8 cellular contexts compared by ENCODE assay signal in the genomic region with DNA sequence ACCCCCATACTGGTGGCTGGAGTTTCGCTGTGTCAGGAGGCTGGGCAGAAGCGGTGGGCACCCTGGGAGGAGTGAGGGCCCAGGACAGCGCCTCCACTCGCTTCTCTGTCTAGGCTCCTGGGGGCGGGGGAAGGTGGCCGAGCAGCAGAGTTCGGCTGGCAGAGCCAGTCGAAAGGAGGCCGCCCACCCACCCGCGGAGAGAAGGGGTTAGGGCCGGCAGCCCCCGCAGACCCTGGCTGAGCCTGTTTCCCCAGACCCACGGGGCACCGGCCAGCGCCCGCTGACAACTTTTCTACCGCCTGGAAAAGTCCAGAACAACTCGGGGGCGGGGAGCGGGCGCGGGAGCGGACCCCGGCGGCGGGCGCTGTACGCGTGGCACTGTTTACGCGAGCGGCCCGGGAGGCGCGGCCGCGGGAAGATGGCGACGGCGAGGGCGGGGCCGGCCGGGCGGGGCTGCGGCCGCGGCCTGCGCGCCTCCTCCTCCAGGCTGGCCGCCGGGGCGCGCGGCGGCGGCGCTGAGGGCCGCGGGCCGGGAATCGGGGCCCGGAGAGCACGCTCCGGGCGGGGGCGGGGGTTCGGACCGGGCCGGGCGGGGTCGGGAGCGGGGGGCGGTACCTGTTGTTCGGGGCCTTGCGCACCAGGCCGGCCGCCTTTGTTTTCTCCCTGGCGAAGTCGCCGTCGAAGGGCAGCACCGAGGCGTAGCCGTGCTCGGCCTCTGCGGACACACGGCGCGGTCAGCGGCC. TPM values are rescaled to one million over a fixed set of nuclear protein-coding genes. Genes with fewer than 3 reads are reported as not detected.
DNase-seq lines count a peak whose midpoint lies in the region; ATAC-seq and TF ChIP-seq lines count a peak whose summit lies in the region.

No MANE protein-coding gene starts in this region.

- WGBS in heart left ventricle, 4 donors, result 0 to 2% (median 1%) methylated on average over 16 to 91 of the region's 91 CpGs

- H4K20me1 ChIP-seq in OCI-LY7 (ENCODE audit: insufficient read depth, low read length), result no peaks in the 10 kb centered on the region

- H3K4me2 ChIP-seq in OCI-LY7 (ENCODE audit: low read length), result peak overlapping the region; percentile 96

- H3K4me1 ChIP-seq in Caco-2 (0 out of 2 replicates have a peak, but pooled peaks cover 5% of the 10 kb centered on the region), OCI-LY7 (ENCODE audit: insufficient read depth, low read length, poor library complexity, severe bottlenecking) (peaks cover 20% of the 10 kb centered on the region), heart left ventricle (peaks cover 27 to 82% (median 66%) of the 10 kb centered on the region in 12 donors)

- H3K79me2 ChIP-seq in OCI-LY7 (ENCODE audit: insufficient read depth, low read depth, low read length), result no peaks in the 10 kb centered on the region

- ATAC-seq in GM21737 (IDR thresholded peaks at IDR 0.05; ENCODE audit: unreplicated experiment) (peak; percentile 26), heart left ventricle (peak in 1 of 4 donors; percentile 19), GM18858 (IDR thresholded peaks at IDR 0.05; ENCODE audit: unreplicated experiment) (no peak), HG02763 (IDR thresholded peaks at IDR 0.05; ENCODE audit: unreplicated experiment) (no peak)
- ATAC-seq in activated naive CD4-positive, alpha-beta T cell treated with anti-CD3 and anti-CD28 coated beads, Interleukin-2, amount 50 U/mL, for 72 hours, result peak; percentile 23 to 34

- H3K4me3 ChIP-seq in Caco-2 (ENCODE audit: low read depth, low read length) (peak overlapping the region; percentile 56), OCI-LY7 (ENCODE audit: low read depth, low read length, poor library complexity, severe bottlenecking) (peak overlapping the region; percentile 76), heart left ventricle (peak overlapping the region; percentile 70 to 100 (median 90))

- H3K36me3 Mint-ChIP-seq in Caco-2 (ENCODE audit: insufficient read depth, unreplicated experiment), result no peaks in the 10 kb centered on the region
- no peaks in the 10 kb centered on the region for H3K36me3 Mint-ChIP-seq in activated naive CD4-positive, alpha-beta T cell treated with anti-CD3 and anti-CD28 coated beads, Interleukin-2, amount 50 U/mL, for 72 hours

- H3K4me3 Mint-ChIP-seq in Caco-2 (ENCODE audit: unreplicated experiment), result peak overlapping the region; percentile 64

- POLR2A ChIA-PET in Caco-2 (lab: Charles Lee), result interaction anchor here (0.6 to 1.0 kb wide), 2 partner anchors 20 to 220 kb away, joined by 3 to 14 read pairs; a partner anchor contains a TSS
- POLR2A ChIA-PET in OCI-LY7 (lab: Charles Lee), result no interaction called here

- H3K9me3 Mint-ChIP-seq in Caco-2 (ENCODE audit: unreplicated experiment), result no peaks in the 10 kb centered on the region
- H3K9me3 Mint-ChIP-seq in activated naive CD4-positive, alpha-beta T cell treated with anti-CD3 and anti-CD28 coated beads, Interleukin-2, amount 50 U/mL, for 72 hours, result no peaks in the 10 kb centered on the region

- DNase-seq in Caco-2, result peak; percentile 30 to 67
- peak; percentile 38 for DNase-seq in OCI-LY7 (ENCODE audit: low spot score)
- peak; percentile 68 to 71 for DNase-seq in activated naive CD4-positive, alpha-beta T cell treated with anti-CD3 and anti-CD28 coated beads, Interleukin-2, amount 50 U/mL, for 72 hours (ENCODE audit: low spot score in 2 of 2)
- peak; percentile 51 to 81 (median 57) for DNase-seq in heart left ventricle
- peak in 9 of 10 donors; percentile 15 to 88 (median 29) for DNase-seq in posterior cingulate gyrus

- TF ChIP-seq CTCF in Caco-2 (IDR thresholded peaks at IDR 0.05; ENCODE audit: insufficient read depth in 1 of 2, low read depth in 1 of 2, low read length in 1 of 2, severe bottlenecking in 1 of 2, unreplicated experiment in 1 of 2), result no peak
- no peak for TF ChIP-seq CTCF in OCI-LY7 (conservative IDR thresholded peaks at IDR 0.05; ENCODE audit: low read length)
- TF ChIP-seq CTCF in heart left ventricle (IDR thresholded peaks at IDR 0.05), result no peak

- CTCF ChIA-PET in Caco-2 (lab: Charles Lee) (interaction anchor here (1.0 to 1.4 kb wide), 2 partner anchors 41 to 158 kb away, joined by 6 read pairs; a partner anchor contains a TSS), OCI-LY7 (lab: Charles Lee; ENCODE audit: unreplicated experiment) (no interaction called here)

- no peaks in the 10 kb centered on the region for H3K9me3 ChIP-seq in Caco-2
- H3K9me3 ChIP-seq in OCI-LY7 (ENCODE audit: low read length), result no peaks in the 10 kb centered on the region
- no peaks in the 10 kb centered on the region for H3K9me3 ChIP-seq in heart left ventricle

- peak overlapping the region; percentile 36 for H2AFZ ChIP-seq in OCI-LY7 (ENCODE audit: low read length)

- H3K27me3 ChIP-seq in Caco-2 (replicated peaks; ENCODE audit: control insufficient read depth, insufficient read depth, low read length) (no peaks in the 10 kb centered on the region), heart left ventricle (no peaks in the 10 kb centered on the region)

- no peak overlapping the region for H3K27ac Mint-ChIP-seq in Caco-2 (ENCODE audit: unreplicated experiment)
- H3K27ac Mint-ChIP-seq in activated naive CD4-positive, alpha-beta T cell treated with anti-CD3 and anti-CD28 coated beads, Interleukin-2, amount 50 U/mL, for 72 hours, result peak overlapping the region in 1 of 2 donors; percentile 68

- no peaks in the 10 kb centered on the region for H3K27me3 Mint-ChIP-seq in Caco-2 (ENCODE audit: insufficient read depth, unreplicated experiment)

- H3K36me3 ChIP-seq in Caco-2 (ENCODE audit: control insufficient read depth, insufficient read depth, low read length) (no peaks in the 10 kb centered on the region), OCI-LY7 (ENCODE audit: insufficient read depth, low read length) (no peaks in the 10 kb centered on the region), heart left ventricle (peaks cover 0 to 25% (median 2%) of the 10 kb centered on the region in 9 donors)

- H3K4me1 Mint-ChIP-seq in Caco-2 (ENCODE audit: low read depth, unreplicated experiment), result no peaks in the 10 kb centered on the region

- H3K27ac ChIP-seq in OCI-LY7 (ENCODE audit: low read depth, low read length, poor library complexity, severe bottlenecking) (no peak overlapping the region), heart left ventricle (peak overlapping the region; percentile 86 to 97 (median 91))

- BruUV-seq in Caco-2 (replicated peaks; lab: Mats Ljungman, UMichigan), result no TSS peak
- no TSS peak for BruUV-seq in OCI-LY7 (replicated peaks; lab: Mats Ljungman, UMichigan)

- no peaks in the 10 kb centered on the region for H3K9me2 ChIP-seq in OCI-LY7 (ENCODE audit: insufficient read depth, low read length)

- TF ChIP-seq POLR2A in heart left ventricle (IDR thresholded peaks at IDR 0.05), result no peak

- intact Hi-C loops in Caco-2 (cut with micrococcal nuclease; ENCODE audit: unreplicated experiment), result loop anchor here (5.0 kb wide), 1 partner anchor 549 kb away; a partner anchor contains a TSS
- intact Hi-C loops in OCI-LY7 (cut with micrococcal nuclease; ENCODE audit: unreplicated experiment), result no loop called here
- intact Hi-C loops in heart left ventricle (cut with DNase I), result loop anchor here in 7 of 10 donors (2.0 to 10.0 kb wide), 7 partner anchors 18 to 494 kb away; a partner anchor contains a TSS
- intact Hi-C loops in posterior cingulate gyrus (cut with DNase I), result loop anchor here (5.0 kb wide), 2 partner anchors 156 to 276 kb away; a partner anchor contains a TSS

RNA-seq across cellular contexts. Expression of a gene that starts 0.6 kb away (rescaled TPM):
- total RNA-seq in Caco-2 (2022) (22.1 and 22.3 TPM in 2 replicates), OCI-LY7 (2022) (10.4 and 11.6 TPM in 2 replicates), heart left ventricle (10 to 100 TPM; 27.5 to 76.6 (median 35.5) TPM)
- 2.4 and 3.0 TPM in 2 replicates for total RNA-seq in OCI-LY7 (2014; rRNA removed; shearing (Covaris generic))
- total RNA-seq in activated naive CD4-positive, alpha-beta T cell treated with anti-CD3 and anti-CD28 coated beads, Interleukin-2, amount 50 U/mL, for 72 hours, result 10 to 100 TPM in 1 of 2 donors, 1 to 10 TPM in 1; 5.1 to 10.6 TPM
- polyA plus RNA-seq in heart left ventricle, result 10 to 100 TPM; 39.0 to 55.5 TPM

RNA-seq across cellular contexts. Expression of a gene that starts 19.4 kb away (rescaled TPM):
- total RNA-seq in Caco-2 (2022), result 17.7 and 17.9 TPM in 2 replicates
- 15.9 and 20.1 TPM in 2 replicates for total RNA-seq in OCI-LY7 (2014; rRNA removed; shearing (Covaris generic))
- total RNA-seq in OCI-LY7 (2022), result 21.1 and 22.2 TPM in 2 replicates
- 10 to 100 TPM; 22.1 to 24.9 TPM for total RNA-seq in activated naive CD4-positive, alpha-beta T cell treated with anti-CD3 and anti-CD28 coated beads, Interleukin-2, amount 50 U/mL, for 72 hours
- 1 to 10 TPM; 4.2 to 8.3 (median 6.3) TPM for total RNA-seq in heart left ventricle
- polyA plus RNA-seq in heart left ventricle, result 1 to 10 TPM; 4.2 to 6.8 TPM

RNA-seq across cellular contexts. Expression of a gene that starts 19.4 kb away (rescaled TPM):
- 1.2 and 1.6 TPM in 2 replicates for total RNA-seq in Caco-2 (2022)
- 2.7 and 4.4 TPM in 2 replicates for total RNA-seq in OCI-LY7 (2014; rRNA removed; shearing (Covaris generic))
- total RNA-seq in OCI-LY7 (2022), result 3.5 and 4.0 TPM in 2 replicates
- 1 to 10 TPM; 1.8 to 7.3 TPM for total RNA-seq in activated naive CD4-positive, alpha-beta T cell treated with anti-CD3 and anti-CD28 coated beads, Interleukin-2, amount 50 U/mL, for 72 hours
- total RNA-seq in heart left ventricle, result 1 to 10 TPM in 7 of 9 donors, under 1 TPM in 2; 0.38 to 4.5 (median 2.6) TPM
- under 1 TPM; 0.79 to 0.84 TPM for polyA plus RNA-seq in heart left ventricle

Comparison
In these comparisons a context has a peak if more than half of its experiments do, and no peak if none do; other contexts are left out.
1. ATAC-seq: peak in GM21737 (single experiment) and activated naive CD4-positive, alpha-beta T cell treated with anti-CD3 and anti-CD28 coated beads, Interleukin-2, amount 50 U/mL, for 72 hours (2 of 2); none in GM18858 (single experiment) and HG02763 (single experiment).
2. Peak in every context shown above with its lines, with median percentiles within 50 percentile points of each other: DNase-seq and H3K4me3 ChIP-seq.